In the genomic region with DNA sequence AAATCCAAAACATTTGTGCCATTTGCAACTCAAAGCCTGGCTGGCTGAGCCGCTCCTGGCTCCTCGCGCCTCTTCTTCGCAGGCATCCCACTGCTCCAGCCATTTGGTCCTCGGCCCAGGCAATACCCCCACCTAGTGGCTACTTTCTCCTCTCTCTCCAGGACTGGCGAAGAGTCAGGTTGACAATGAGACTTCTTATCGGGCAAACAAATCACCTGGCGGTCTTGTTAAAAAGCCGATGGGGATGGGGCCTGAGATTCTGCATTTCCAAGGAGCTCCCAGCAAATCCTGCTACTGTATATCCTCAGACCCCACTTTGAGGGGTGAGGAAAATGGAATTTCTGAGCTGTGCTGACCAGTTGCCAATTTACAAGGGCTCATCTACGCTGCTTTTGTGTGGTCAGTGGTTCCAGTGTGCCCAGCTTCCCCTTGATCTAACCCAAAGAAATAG, we compare ENCODE assay signal across 1 cellular context.
TF ChIP-seq lines count a peak whose summit lies in the region.

No MANE protein-coding gene starts in this region.

TF ChIP-seq in SK-N-SH, 30 proteins besides CTCF, POLR2A, EP300 and RAD21 (continued from another document):
- TF ChIP-seq, protein P1, sequence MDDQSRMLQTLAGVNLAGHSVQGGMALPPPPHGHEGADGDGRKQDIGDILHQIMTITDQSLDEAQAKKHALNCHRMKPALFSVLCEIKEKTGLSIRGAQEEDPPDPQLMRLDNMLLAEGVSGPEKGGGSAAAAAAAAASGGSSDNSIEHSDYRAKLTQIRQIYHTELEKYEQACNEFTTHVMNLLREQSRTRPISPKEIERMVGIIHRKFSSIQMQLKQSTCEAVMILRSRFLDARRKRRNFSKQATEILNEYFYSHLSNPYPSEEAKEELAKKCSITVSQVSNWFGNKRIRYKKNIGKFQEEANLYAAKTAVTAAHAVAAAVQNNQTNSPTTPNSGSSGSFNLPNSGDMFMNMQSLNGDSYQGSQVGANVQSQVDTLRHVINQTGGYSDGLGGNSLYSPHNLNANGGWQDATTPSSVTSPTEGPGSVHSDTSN (IDR thresholded peaks at IDR 0.05), result no peak
- TF ChIP-seq YY1 (IDR thresholded peaks at IDR 0.05; ENCODE audit: low read depth), result no peak
TF ChIP-seq in SK-N-SH: peak in this region for 2.
